In the genomic region with DNA sequence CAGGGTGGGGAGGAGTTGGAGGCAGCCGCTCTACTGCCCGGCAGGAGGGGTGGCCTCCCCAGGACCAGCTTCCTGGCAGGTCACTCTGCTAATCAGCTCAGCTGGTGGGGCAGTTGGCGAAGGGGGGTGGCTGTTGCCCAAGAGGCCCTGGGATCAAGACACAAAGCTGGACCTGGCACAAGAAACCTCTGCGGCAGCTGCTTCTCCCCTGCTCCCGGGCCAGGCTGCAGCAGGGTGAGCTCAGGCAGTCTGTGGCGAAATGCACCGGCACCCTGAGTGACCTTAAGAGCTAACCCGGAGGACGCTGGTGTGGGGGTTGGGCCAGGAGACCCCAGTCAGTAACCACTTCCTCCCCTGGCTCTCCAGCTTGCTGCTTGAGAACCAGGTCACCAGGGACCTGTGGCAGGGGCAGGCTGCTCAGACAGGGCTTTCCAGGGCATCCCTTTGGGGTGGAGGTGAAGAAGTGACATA, we compare ENCODE assay signal across 10 cellular contexts. TPM values are rescaled to one million over a fixed set of nuclear protein-coding genes. Genes with fewer than 3 reads are reported as not detected.
DNase-seq lines count a peak whose midpoint lies in the region; ATAC-seq and TF ChIP-seq lines count a peak whose summit lies in the region.
"Had no signal": no experiment of that assay in that cellular context is flagged by ENCODE, and none has a peak within 500 bp of the region (broad histone marks: within the 10 kb centered on the region; RNA-seq: fewer than 3 reads in every experiment).

No MANE protein-coding gene starts in this region.

- POLR2A ChIA-PET in activated naive CD8-positive, alpha-beta T cell treated with anti-CD3 and anti-CD28 coated beads, Interleukin-2, amount 10 ng/mL, durations not matched to agents 7 days and 5 days (lab: Charles Lee) = interaction anchor here (0.7 to 4.7 kb wide), 9 partner anchors 8 to 142 kb away, joined by 3 to 51 read pairs (median 5); partner anchors contain the start of genes CLIP4 and TRMT61B

- DNase-seq in AG08396 (ENCODE audit: low spot score) = peak; percentile 66
- peak; percentile 34 for DNase-seq in KG1 (lab: John Stamatoyannopoulos, UW)
- peak; percentile 68 for DNase-seq in activated naive CD8-positive, alpha-beta T cell treated with anti-CD3 and anti-CD28 coated beads, Interleukin-2, amount 10 ng/mL, durations not matched to agents 7 days and 5 days
- DNase-seq in lung (ENCODE audit: low spot score) = peak; percentile 36
- DNase-seq in CD1c-positive myeloid dendritic cell (ENCODE audit: extremely low spot score) = no peak
- no peak for DNase-seq in occipital lobe (lab: John Stamatoyannopoulos, UW)
- no peak for DNase-seq in NCI-H1417 treated with DMSO at 0.1 percent for 48 hours (lab: John Stamatoyannopoulos, UW)
- no peak for DNase-seq in DMS153 (lab: John Stamatoyannopoulos, UW)

- no peaks in the 10 kb centered on the region for H3K27me3 Mint-ChIP-seq in activated naive CD8-positive, alpha-beta T cell treated with anti-CD3 and anti-CD28 coated beads, Interleukin-2, amount 10 ng/mL, durations not matched to agents 7 days and 5 days

- no peaks in the 10 kb centered on the region for H3K36me3 ChIP-seq in lung (ENCODE audit: control insufficient read depth in 2 of 2, insufficient read depth in 2 of 2, low read length in 2 of 2)

- H3K4me3 ChIP-seq in lung = no peak overlapping the region

- H3K4me1 Mint-ChIP-seq in activated naive CD8-positive, alpha-beta T cell treated with anti-CD3 and anti-CD28 coated beads, Interleukin-2, amount 10 ng/mL, durations not matched to agents 7 days and 5 days = peaks cover 75% of the 10 kb centered on the region

- no peak for ATAC-seq in activated naive CD8-positive, alpha-beta T cell treated with anti-CD3 and anti-CD28 coated beads, Interleukin-2, amount 10 ng/mL, durations not matched to agents 7 days and 5 days (ENCODE audit: low read depth)
- ATAC-seq in lung (ENCODE audit: insufficient read depth, low FRiP score) = peak; percentile 29

- H3K4me3 Mint-ChIP-seq in activated naive CD8-positive, alpha-beta T cell treated with anti-CD3 and anti-CD28 coated beads, Interleukin-2, amount 10 ng/mL, durations not matched to agents 7 days and 5 days = peak overlapping the region; percentile 89

- peak overlapping the region in 1 of 2 donors; percentile 85 for H3K27ac ChIP-seq in lung (ENCODE audit: low read depth in 1 of 2, low read length in 1 of 2)

- H3K27ac Mint-ChIP-seq in activated naive CD8-positive, alpha-beta T cell treated with anti-CD3 and anti-CD28 coated beads, Interleukin-2, amount 10 ng/mL, durations not matched to agents 7 days and 5 days = peak overlapping the region; percentile 99

- 25 to 28% methylated on average over 9 of the region's 9 CpGs for WGBS in lung, 2 donors

- H3K27me3 ChIP-seq in lung (ENCODE audit: control insufficient read depth, insufficient read depth) = no peaks in the 10 kb centered on the region

- no peaks in the 10 kb centered on the region for H3K9me3 ChIP-seq in lung (ENCODE audit: control insufficient read depth in 2 of 2, insufficient read depth in 1 of 2, low read length in 1 of 2)

- H3K4me1 ChIP-seq in lung (ENCODE audit: control insufficient read depth in 2 of 2, insufficient read depth in 2 of 2, low read length in 2 of 2) = peaks cover 3 to 16% of the 10 kb centered on the region in 2 donors

- no peaks in the 10 kb centered on the region for H3K9me3 Mint-ChIP-seq in activated naive CD8-positive, alpha-beta T cell treated with anti-CD3 and anti-CD28 coated beads, Interleukin-2, amount 10 ng/mL, durations not matched to agents 7 days and 5 days
- H3K9me3 Mint-ChIP-seq: nephron had no signal

- H3K36me3 Mint-ChIP-seq in activated naive CD8-positive, alpha-beta T cell treated with anti-CD3 and anti-CD28 coated beads, Interleukin-2, amount 10 ng/mL, durations not matched to agents 7 days and 5 days = peaks cover 3% of the 10 kb centered on the region

- TF ChIP-seq CTCF in lung (IDR thresholded peaks at IDR 0.05; ENCODE audit: control extremely low read depth, extremely low read depth) = no peak

RNA-seq across cellular contexts. Expression of gene TOGARAM2, which starts 31.1 kb away (rescaled TPM):
- 1 to 10 TPM; 5.2 to 5.3 TPM for total RNA-seq in activated naive CD8-positive, alpha-beta T cell treated with anti-CD3 and anti-CD28 coated beads, Interleukin-2, amount 10 ng/mL, durations not matched to agents 7 days and 5 days
- total RNA-seq in lung (10 to 100 TPM in 1 of 2 donors, 1 to 10 TPM in 1; 7.0 to 19.8 TPM), occipital lobe (under 0.01 TPM)
- polyA plus RNA-seq in lung = 1 to 10 TPM; 7.9 to 9.3 TPM
- total RNA-seq: dermis blood vessel endothelial cell had no signal

Comparison
In these comparisons a context has a peak if more than half of its experiments do, and no peak if none do; other contexts are left out.
1. DNase-seq: peak in AG08396 (single experiment), KG1 (single experiment), activated naive CD8-positive, alpha-beta T cell treated with anti-CD3 and anti-CD28 coated beads, Interleukin-2, amount 10 ng/mL, durations not matched to agents 7 days and 5 days (single experiment) and lung (single experiment); none in CD1c-positive myeloid dendritic cell (single experiment), occipital lobe (single experiment), NCI-H1417 treated with DMSO at 0.1 percent for 48 hours (single experiment) and DMS153 (single experiment).